Comparison of ENCODE assay signal across 8 cellular contexts in genomic region chr2:201118121-201118956, GRCh38. TPM values are rescaled to one million over a fixed set of nuclear protein-coding genes. Genes with fewer than 3 reads are reported as not detected.
DNase-seq lines count a peak whose midpoint lies in the region; ATAC-seq and TF ChIP-seq lines count a peak whose summit lies in the region.

No MANE protein-coding gene starts in this region.

- H3K4me3 ChIP-seq in BJ (ENCODE audit: low read depth, low read length) = peak overlapping the region; percentile 70
- H3K4me3 ChIP-seq in endocrine pancreas (ENCODE audit: control insufficient read depth, insufficient read depth, low read length) = peak overlapping the region; percentile 83

- DNase-seq in BJ (ENCODE audit: low read depth) (no peak), NCI-H69 (lab: John Stamatoyannopoulos, UW) (peak; percentile 93), mesothelial cell of epicardium (ENCODE audit: low spot score in 2 of 2, unreplicated experiment in 2 of 2) (peak; percentile 45 to 62)
- peak; percentile 68 to 74 (median 72) for DNase-seq in activated CD8-positive, alpha-beta memory T cell treated with anti-CD3 and anti-CD28 coated beads for 48 hours (ENCODE audit: low read depth in 2 of 3, low spot score in 2 of 3)
- peak; percentile 67 to 82 for DNase-seq in stimulated activated CD8-positive, alpha-beta memory T cell treated with anti-CD3 and anti-CD28 coated beads, Interleukin-4, amount 100 ng/mL, for 4 hours (ENCODE audit: low read depth in 2 of 2, low spot score in 1 of 2)

- H3K36me3 Mint-ChIP-seq in mesothelial cell of epicardium = no peaks in the 10 kb centered on the region

- ATAC-seq in GM18909 (IDR thresholded peaks at IDR 0.05; ENCODE audit: poor library complexity, unreplicated experiment) (peak; percentile 55), HG03159 (IDR thresholded peaks at IDR 0.05; ENCODE audit: unreplicated experiment) (peak; percentile 42)

- H3K27me3 ChIP-seq in BJ (ENCODE audit: control insufficient read depth, insufficient read depth, low read length) (no peaks in the 10 kb centered on the region), endocrine pancreas (ENCODE audit: control insufficient read depth, insufficient read depth, low read length) (no peaks in the 10 kb centered on the region)

- peaks cover 20% of the 10 kb centered on the region for H3K4me1 Mint-ChIP-seq in mesothelial cell of epicardium

- H3K9me3 ChIP-seq in endocrine pancreas (ENCODE audit: control insufficient read depth, low read length) = no peaks in the 10 kb centered on the region

- CTCF ChIA-PET in BJ (lab: Yijun Ruan, JAX) = interaction anchor here (0.9 to 4.2 kb wide), 10 partner anchors 11 to 197 kb away, joined by 3 to 31 read pairs (median 4); no protein-coding TSS in a partner anchor

- peak overlapping the region; percentile 23 for H3K9ac ChIP-seq in endocrine pancreas (ENCODE audit: control insufficient read depth, insufficient read depth, low read length)

- POLR2A ChIA-PET in BJ (lab: Charles Lee) = interaction anchor here (0.6 kb wide), 1 partner anchor 229 kb away, joined by 4 read pairs; the partner anchor contains the start of genes NIF3L1 and PPIL3

- H3K4me1 ChIP-seq in endocrine pancreas (ENCODE audit: control insufficient read depth, insufficient read depth, low read length) = peaks cover 3% of the 10 kb centered on the region

- H3K27me3 Mint-ChIP-seq in mesothelial cell of epicardium (ENCODE audit: low read depth) = no peaks in the 10 kb centered on the region

- no peaks in the 10 kb centered on the region for H3K9me3 Mint-ChIP-seq in mesothelial cell of epicardium

- H3K4me3 Mint-ChIP-seq in mesothelial cell of epicardium = peak overlapping the region; percentile 82

- TF ChIP-seq CTCF in BJ (IDR thresholded peaks at IDR 0.05; ENCODE audit: insufficient read depth, low read depth, low read length) (peak; percentile 49), mesothelial cell of epicardium (IDR thresholded peaks at IDR 0.05; ENCODE audit: unreplicated experiment) (no peak)

- H3K36me3 ChIP-seq in BJ (ENCODE audit: control insufficient read depth, insufficient read depth, low read length) (no peaks in the 10 kb centered on the region), endocrine pancreas (ENCODE audit: control insufficient read depth, insufficient read depth, low read length) (no peaks in the 10 kb centered on the region)

- peak overlapping the region; percentile 90 for H3K27ac Mint-ChIP-seq in mesothelial cell of epicardium

RNA-seq across cellular contexts. Expression of gene CFLAR, which starts 2.4 kb away (rescaled TPM):
- 28.8 and 35.6 TPM in 2 replicates for polyA plus RNA-seq in BJ (2011; rRNA removed)
- 76.8 and 78.5 TPM in 2 replicates for polyA minus RNA-seq in BJ (2011; rRNA and poly(A)+ RNA removed)
- total RNA-seq in mesothelial cell of epicardium = 37.0 to 43.9 TPM (median 40.8 TPM) in 3 replicates

RNA-seq across cellular contexts. Expression of gene NDUFB3, which starts 46.5 kb away (rescaled TPM):
- polyA plus RNA-seq in BJ (2011; rRNA removed) = 25.2 and 80.0 TPM in 2 replicates
- polyA minus RNA-seq in BJ (2011; rRNA and poly(A)+ RNA removed) = 3.8 and 4.0 TPM in 2 replicates
- total RNA-seq in mesothelial cell of epicardium = 50.7 to 55.4 TPM (median 53.3 TPM) in 3 replicates

RNA-seq across cellular contexts. Expression of gene HYCC2, which starts 46.9 kb away (rescaled TPM):
- polyA plus RNA-seq in BJ (2011; rRNA removed) = 3.0 and 6.9 TPM in 2 replicates
- 7.2 and 7.8 TPM in 2 replicates for polyA minus RNA-seq in BJ (2011; rRNA and poly(A)+ RNA removed)
- total RNA-seq in mesothelial cell of epicardium = 18.9 to 20.3 TPM (median 19.1 TPM) in 3 replicates
